6 cellular contexts compared by ENCODE assay signal in the genomic region with DNA sequence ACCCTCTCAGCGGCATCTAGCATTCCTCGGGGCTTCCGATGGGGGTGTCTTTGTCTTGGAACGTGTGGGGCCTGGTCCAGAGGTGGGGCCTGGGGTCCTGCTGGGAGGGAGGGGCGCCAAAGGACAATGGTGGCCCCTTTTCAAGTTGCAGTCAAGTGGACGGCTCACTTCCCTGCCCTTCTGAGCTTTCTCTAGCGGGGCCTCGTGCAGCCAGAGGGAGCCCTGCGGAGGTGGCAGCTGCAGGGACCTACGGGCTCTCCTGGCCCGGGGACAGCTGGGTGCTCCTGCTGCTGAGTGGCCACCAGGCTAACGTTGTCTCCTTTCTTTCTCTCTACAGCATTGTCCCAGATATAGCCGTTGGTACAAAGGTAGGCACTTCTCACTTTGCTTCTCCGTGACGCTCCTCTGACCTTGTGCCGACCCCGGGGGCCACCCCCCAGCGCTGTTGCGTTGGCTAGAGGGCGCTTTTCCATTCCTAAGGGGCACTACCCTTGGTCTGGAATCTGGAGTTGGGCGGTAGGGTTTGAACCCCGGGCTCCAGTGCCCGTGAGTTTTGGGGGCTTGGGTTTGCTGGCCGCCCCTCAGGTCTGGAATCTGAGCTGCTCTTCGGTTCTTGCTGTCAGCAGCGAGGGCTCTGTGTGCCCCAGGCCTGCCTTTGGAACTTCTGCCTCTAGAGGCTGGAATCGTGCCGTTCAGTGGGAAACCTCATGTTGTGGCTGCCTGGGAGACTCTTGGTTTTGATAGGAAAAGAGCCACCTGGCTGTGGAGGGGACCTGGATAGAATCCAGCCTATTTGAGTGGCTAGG. TPM values are rescaled to one million over a fixed set of nuclear protein-coding genes. Genes with fewer than 3 reads are reported as not detected.
DNase-seq lines count a peak whose midpoint lies in the region; ATAC-seq and TF ChIP-seq lines count a peak whose summit lies in the region.

No MANE protein-coding gene starts in this region.

- CTCF ChIA-PET in activated CD8-positive, alpha-beta T cell treated with anti-CD3 and anti-CD28 coated beads for 36 hours (lab: Charles Lee), result no interaction called here

- no peak for ATAC-seq in activated CD8-positive, alpha-beta T cell treated with anti-CD3 and anti-CD28 coated beads for 36 hours
- no peak for ATAC-seq in left lung
- ATAC-seq in GM19455 (IDR thresholded peaks at IDR 0.05; ENCODE audit: unreplicated experiment), result no peak
- no peak for ATAC-seq in GM18505 (IDR thresholded peaks at IDR 0.05; ENCODE audit: unreplicated experiment)

- H3K27ac ChIP-seq in left lung, result peak overlapping the region; percentile 78 to 95

- H3K9me3 ChIP-seq in left lung, result no peaks in the 10 kb centered on the region

- H3K4me1 ChIP-seq in left lung, result peaks cover 43 to 75% of the 10 kb centered on the region in 2 donors

- no peak for DNase-seq in HFF-Myc (ENCODE audit: extremely low read depth, low read depth)
- no peak for DNase-seq in activated CD8-positive, alpha-beta T cell treated with anti-CD3 and anti-CD28 coated beads for 36 hours
- no peak for DNase-seq in left lung
- no peak for DNase-seq in NCI-H1105 treated with DMSO at 0.1 percent for 48 hours (lab: John Stamatoyannopoulos, UW)

- peak overlapping the region; percentile 79 for H3K4me3 ChIP-seq in HFF-Myc (replicated peaks; ENCODE audit: low read depth, low read length)
- H3K4me3 ChIP-seq in left lung, result peak overlapping the region; percentile 82 to 94

- no peaks in the 10 kb centered on the region for H3K9me3 Mint-ChIP-seq in activated CD8-positive, alpha-beta T cell treated with anti-CD3 and anti-CD28 coated beads for 36 hours

- TF ChIP-seq POLR2A in GM18505 (IDR thresholded peaks at IDR 0.05; ENCODE audit: borderline replicate concordance, extremely low read depth, insufficient read depth, insufficient read length), result no peak

- TF ChIP-seq CTCF in HFF-Myc (IDR thresholded peaks at IDR 0.05; ENCODE audit: low read depth, low read length, missing control alignments) (peak; percentile 8), left lung (IDR thresholded peaks at IDR 0.05) (no peak)
- TF ChIP-seq CTCF in activated CD8-positive, alpha-beta T cell treated with anti-CD3 and anti-CD28 coated beads for 36 hours (IDR thresholded peaks at IDR 0.05), result no peak

- intact Hi-C loops in activated CD8-positive, alpha-beta T cell treated with anti-CD3 and anti-CD28 coated beads for 36 hours (cut with micrococcal nuclease), result no loop called here
- intact Hi-C loops in left lung (cut with DNase I), result no loop called here

- H3K27me3 ChIP-seq in left lung, result no peaks in the 10 kb centered on the region

- peaks cover 37% of the 10 kb centered on the region for H3K4me1 Mint-ChIP-seq in activated CD8-positive, alpha-beta T cell treated with anti-CD3 and anti-CD28 coated beads for 36 hours (ENCODE audit: low read depth)

- peak overlapping the region; percentile 88 for H3K4me3 Mint-ChIP-seq in activated CD8-positive, alpha-beta T cell treated with anti-CD3 and anti-CD28 coated beads for 36 hours

- H3K27me3 Mint-ChIP-seq in activated CD8-positive, alpha-beta T cell treated with anti-CD3 and anti-CD28 coated beads for 36 hours, result no peaks in the 10 kb centered on the region

- POLR2A ChIA-PET in activated CD8-positive, alpha-beta T cell treated with anti-CD3 and anti-CD28 coated beads for 36 hours (lab: Charles Lee), result interaction anchor here (0.7 to 9.6 kb wide), 8 partner anchors 9 to 220 kb away, joined by 3 to 106 read pairs (median 4); partner anchors contain the start of gene RNF126

- peaks cover 57% of the 10 kb centered on the region for H3K36me3 Mint-ChIP-seq in activated CD8-positive, alpha-beta T cell treated with anti-CD3 and anti-CD28 coated beads for 36 hours (ENCODE audit: low read depth)

- H3K36me3 ChIP-seq in left lung, result peaks cover 0 to 54% of the 10 kb centered on the region in 2 donors

- peak overlapping the region; percentile 86 for H3K27ac Mint-ChIP-seq in activated CD8-positive, alpha-beta T cell treated with anti-CD3 and anti-CD28 coated beads for 36 hours

RNA-seq across cellular contexts. Expression of gene PTBP1, which starts 2.0 kb away (rescaled TPM):
- 100 to 1,000 TPM; 581 to 582 TPM for total RNA-seq in activated CD8-positive, alpha-beta T cell treated with anti-CD3 and anti-CD28 coated beads for 36 hours
- total RNA-seq in left lung, result 100 to 1,000 TPM; 236 to 354 TPM

RNA-seq across cellular contexts. Expression of gene PLPPR3, which starts 22.5 kb away (rescaled TPM):
- total RNA-seq in activated CD8-positive, alpha-beta T cell treated with anti-CD3 and anti-CD28 coated beads for 36 hours, result not detected
- 1 to 10 TPM; 1.6 to 1.9 TPM for total RNA-seq in left lung

RNA-seq across cellular contexts. Expression of gene AZU1, which starts 28.4 kb away (rescaled TPM):
- not detected for total RNA-seq in activated CD8-positive, alpha-beta T cell treated with anti-CD3 and anti-CD28 coated beads for 36 hours
- 1 to 10 TPM; 1.3 TPM for total RNA-seq in left lung

RNA-seq across cellular contexts. Expression of gene PRTN3, which starts 41.5 kb away (rescaled TPM):
- not detected for total RNA-seq in activated CD8-positive, alpha-beta T cell treated with anti-CD3 and anti-CD28 coated beads for 36 hours
- under 1 TPM; 0.55 to 0.58 TPM for total RNA-seq in left lung

RNA-seq across cellular contexts. Expression of gene MISP, which starts 48.4 kb away (rescaled TPM):
- total RNA-seq in activated CD8-positive, alpha-beta T cell treated with anti-CD3 and anti-CD28 coated beads for 36 hours, result not detected
- total RNA-seq in left lung, result 10 to 100 TPM; 19.2 to 44.0 TPM
